In genomic region chr6:5672581-5673011, GRCh38 we compare ENCODE assay signal across 11 cellular contexts.
DNase-seq lines count a peak whose midpoint lies in the region; ATAC-seq and TF ChIP-seq lines count a peak whose summit lies in the region.
"Had no signal": no experiment of that assay in that cellular context is flagged by ENCODE, and none has a peak within 500 bp of the region (broad histone marks: within the 10 kb centered on the region; RNA-seq: fewer than 3 reads in every experiment).

No MANE protein-coding gene starts in this region.

- intact Hi-C loops in heart left ventricle (cut with DNase I), result no loop called here
- intact Hi-C loops in left ventricle myocardium inferior (cut with micrococcal nuclease), result no loop called here
- intact Hi-C loops in body of pancreas (cut with DNase I), result no loop called here
- intact Hi-C loops in left lung (cut with DNase I), result no loop called here
- intact Hi-C loops in vagina (cut with DNase I), result no loop called here

- ATAC-seq in heart left ventricle (peak; percentile 69 to 85 (median 79)), body of pancreas (peak; percentile 42), left lung (peak; percentile 60)

- DNase-seq in heart left ventricle (no peak), left ventricle myocardium inferior (no peak), body of pancreas (peak in 1 of 4 donors; percentile 39), left lung (no peak), vagina (ENCODE audit: extremely low spot score in 2 of 2) (no peak), hippocampal formation (lab: John Stamatoyannopoulos, UW) (no peak), islet precursor cell (no peak)
- DNase-seq in activated CD8-positive, alpha-beta memory T cell treated with anti-CD3 and anti-CD28 coated beads for 24 hours, result no peak
- DNase-seq: activated naive CD4-positive, alpha-beta T cell treated with anti-CD3 and anti-CD28 coated beads, Interleukin-2, amount 50 U/mL, for 16 hours; CD4-positive, CD25-positive, alpha-beta regulatory T cell; stimulated activated naive CD4-positive, alpha-beta T cell treated with Interleukin-2 at 50 U/mL for 16 hours had no signal

- H3K4me1 ChIP-seq in heart left ventricle (peaks cover 0 to 47% (median 10%) of the 10 kb centered on the region in 12 donors), left ventricle myocardium inferior (peaks cover 40% of the 10 kb centered on the region), body of pancreas (peaks cover 5% of the 10 kb centered on the region), left lung (peaks cover 8 to 39% of the 10 kb centered on the region in 2 donors), vagina (peaks cover 33% of the 10 kb centered on the region)

- H3K36me3 ChIP-seq in heart left ventricle (no peaks in the 10 kb centered on the region), left ventricle myocardium inferior (no peaks in the 10 kb centered on the region), body of pancreas (replicated peaks in 1 of 2; ENCODE audit: insufficient read depth in 1 of 2, low read depth in 2 of 2) (no peaks in the 10 kb centered on the region), left lung (no peaks in the 10 kb centered on the region), vagina (no peaks in the 10 kb centered on the region)

- H3K4me3 ChIP-seq in heart left ventricle (no peak overlapping the region), left ventricle myocardium inferior (no peak overlapping the region), body of pancreas (no peak overlapping the region), left lung (no peak overlapping the region), vagina (peak overlapping the region in 1 of 2 donors; percentile 9)

- TF ChIP-seq CTCF in heart left ventricle (IDR thresholded peaks at IDR 0.05) (no peak), left ventricle myocardium inferior (IDR thresholded peaks at IDR 0.05; ENCODE audit: borderline replicate concordance) (no peak), body of pancreas (IDR thresholded peaks at IDR 0.05) (no peak), left lung (IDR thresholded peaks at IDR 0.05) (no peak), vagina (IDR thresholded peaks at IDR 0.05) (no peak)

- TF ChIP-seq POLR2A in heart left ventricle (IDR thresholded peaks at IDR 0.05) (no peak), body of pancreas (IDR thresholded peaks at IDR 0.05) (no peak), vagina (IDR thresholded peaks at IDR 0.05) (no peak)

- no peaks in the 10 kb centered on the region for H3K9me3 ChIP-seq in heart left ventricle
- H3K9me3 ChIP-seq in left ventricle myocardium inferior (replicated peaks), result no peaks in the 10 kb centered on the region
- no peaks in the 10 kb centered on the region for H3K9me3 ChIP-seq in body of pancreas
- H3K9me3 ChIP-seq in left lung, result no peaks in the 10 kb centered on the region
- H3K9me3 ChIP-seq in vagina, result no peaks in the 10 kb centered on the region

- H3K27ac ChIP-seq in heart left ventricle (peak overlapping the region in 1 of 12 donors; percentile 85), left ventricle myocardium inferior (replicated peaks) (no peak overlapping the region), body of pancreas (no peak overlapping the region), left lung (peak overlapping the region in 1 of 2 donors; percentile 71), vagina (peak overlapping the region; percentile 51)

- 81 to 87% (median 84%) methylated on average over 3 of the region's 3 CpGs for WGBS in heart left ventricle, 4 donors
- 60 to 90% methylated on average over 3 of the region's 3 CpGs for WGBS in body of pancreas, 2 donors

- H3K27me3 ChIP-seq in heart left ventricle (no peaks in the 10 kb centered on the region), left ventricle myocardium inferior (ENCODE audit: low read depth) (no peaks in the 10 kb centered on the region), body of pancreas (no peaks in the 10 kb centered on the region), left lung (no peaks in the 10 kb centered on the region), vagina (no peaks in the 10 kb centered on the region)
